Comparison of ENCODE assay signal across 8 cellular contexts in genomic region chr14:93112891-93113677, GRCh38. TPM values are rescaled to one million over a fixed set of nuclear protein-coding genes. Genes with fewer than 3 reads are reported as not detected.
DNase-seq lines count a peak whose midpoint lies in the region; ATAC-seq and TF ChIP-seq lines count a peak whose summit lies in the region.

No MANE protein-coding gene starts in this region.

- H3K27ac Mint-ChIP-seq in activated T-helper 1 cell treated with anti-CD3 and anti-CD28 coated beads, Interleukin-12 subunit alpha, Interleukin-12 subunit beta, Interleukin-2, Interleukin-4 antibody, amounts not matched to agents 30 ng/mL and 10 ng/mL and 1 ng/mL, durations not matched to agents 14 hours and 24 hours and 36 hours, result peak overlapping the region; percentile 86
- peak overlapping the region; percentile 35 to 87 (median 61) for H3K27ac Mint-ChIP-seq in nephron

- peak overlapping the region; percentile 88 for H3K4me3 Mint-ChIP-seq in activated T-helper 1 cell treated with anti-CD3 and anti-CD28 coated beads, Interleukin-12 subunit alpha, Interleukin-12 subunit beta, Interleukin-2, Interleukin-4 antibody, amounts not matched to agents 30 ng/mL and 10 ng/mL and 1 ng/mL, durations not matched to agents 14 hours and 24 hours and 36 hours
- peak overlapping the region; percentile 90 to 97 (median 92) for H3K4me3 Mint-ChIP-seq in nephron

- H3K27me3 Mint-ChIP-seq in activated T-helper 1 cell treated with anti-CD3 and anti-CD28 coated beads, Interleukin-12 subunit alpha, Interleukin-12 subunit beta, Interleukin-2, Interleukin-4 antibody, amounts not matched to agents 30 ng/mL and 10 ng/mL and 1 ng/mL, durations not matched to agents 14 hours and 24 hours and 36 hours (ENCODE audit: insufficient read depth), result peaks cover 1% of the 10 kb centered on the region
- H3K27me3 Mint-ChIP-seq in nephron (ENCODE audit: low read depth), result no peaks in the 10 kb centered on the region

- H3K4me1 Mint-ChIP-seq in activated T-helper 1 cell treated with anti-CD3 and anti-CD28 coated beads, Interleukin-12 subunit alpha, Interleukin-12 subunit beta, Interleukin-2, Interleukin-4 antibody, amounts not matched to agents 30 ng/mL and 10 ng/mL and 1 ng/mL, durations not matched to agents 14 hours and 24 hours and 36 hours (ENCODE audit: low read depth), result peaks cover 38% of the 10 kb centered on the region
- H3K4me1 Mint-ChIP-seq in nephron, result peaks cover 18% of the 10 kb centered on the region

- peaks cover 9% of the 10 kb centered on the region for H3K4me1 ChIP-seq in Panc1 (ENCODE audit: control insufficient read depth, insufficient read depth, low read length)

- peak overlapping the region in 1 of 2 experiments; percentile 23; a peak in 1 of 4 replicates for H3K4me3 ChIP-seq in Panc1 (ENCODE audit: low read depth in 2 of 2, low read length in 2 of 2)
- peak overlapping the region; percentile 53 for H3K4me3 ChIP-seq in fibroblast of the aortic adventitia (ENCODE audit: low read depth, low read length)

- TSS peak; percentile 64 for BruUV-seq in Panc1 (replicated peaks; lab: Mats Ljungman, UMichigan)

- in situ Hi-C loops in Panc1 (cut with HindIII; ENCODE audit: low pct_unique_long_range_greater_than_20kb, low sequenced_read_pairs), result no loop called here

- intact Hi-C loops in Panc1 (cut with micrococcal nuclease; ENCODE audit: unreplicated experiment), result loop anchor here (1.0 kb wide), 1 partner anchor 26 kb away; no protein-coding TSS in a partner anchor
- intact Hi-C loops in activated T-helper 1 cell treated with anti-CD3 and anti-CD28 coated beads, Interleukin-12 subunit alpha, Interleukin-12 subunit beta, Interleukin-2, Interleukin-4 antibody, amounts not matched to agents 30 ng/mL and 10 ng/mL and 1 ng/mL, durations not matched to agents 14 hours and 24 hours and 36 hours (cut with micrococcal nuclease), result loop anchor here (1.0 to 5.0 kb wide), 9 partner anchors 10 to 1069 kb away; partner anchors contain the start of genes BTBD7, GON7 and UBR7

- DNase-seq in DMS79 treated with DMSO at 0.1 percent for 48 hours (lab: John Stamatoyannopoulos, UW) (peak; percentile 88), HuH-7 (ENCODE audit: low spot score) (peak; percentile 63), Panc1 (ENCODE audit: low read depth, low spot score) (peak; percentile 45), fibroblast of the aortic adventitia (ENCODE audit: low read depth) (peak; percentile 89)
- peak; percentile 56 for DNase-seq in activated T-helper 1 cell treated with anti-CD3 and anti-CD28 coated beads, Interleukin-12 subunit alpha, Interleukin-12 subunit beta, Interleukin-2, Interleukin-4 antibody, amounts not matched to agents 30 ng/mL and 10 ng/mL and 1 ng/mL, durations not matched to agents 14 hours and 24 hours and 36 hours (ENCODE audit: low spot score)
- peak; percentile 70 for DNase-seq in stimulated activated naive CD4-positive, alpha-beta T cell treated with Interleukin-2 at 50 U/mL for 16 hours (lab: John Stamatoyannopoulos, UW)

- TF ChIP-seq CTCF in Panc1 (IDR thresholded peaks at IDR 0.05) (peak; percentile 81), fibroblast of the aortic adventitia (IDR thresholded peaks at IDR 0.05; ENCODE audit: insufficient read depth, low read length) (peak; percentile 70), nephron (IDR thresholded peaks at IDR 0.05; ENCODE audit: unreplicated experiment in 3 of 3) (peak; percentile 74 to 83 (median 77))

- CTCF ChIA-PET in Panc1 (lab: Charles Lee), result interaction anchor here (0.5 to 2.3 kb wide), 10 partner anchors 11 to 157 kb away, joined by 3 to 22 read pairs (median 6); partner anchors contain the start of genes GON7 and UBR7

- no peaks in the 10 kb centered on the region for H3K27me3 ChIP-seq in Panc1 (ENCODE audit: control insufficient read depth, insufficient read depth, low read length)

- ATAC-seq in Panc1 (peak; percentile 46), HG03095 (IDR thresholded peaks at IDR 0.05; ENCODE audit: unreplicated experiment) (no peak)

- POLR2A ChIA-PET in Panc1 (lab: Charles Lee), result no interaction called here

- H3K27ac ChIP-seq in Panc1 (ENCODE audit: low read length), result peak overlapping the region; percentile 44; the same call in 1 of the 2 replicates

- H3K36me3 ChIP-seq in Panc1 (ENCODE audit: control insufficient read depth, insufficient read depth, low read length), result no peaks in the 10 kb centered on the region

- no peaks in the 10 kb centered on the region for H3K9me3 Mint-ChIP-seq in activated T-helper 1 cell treated with anti-CD3 and anti-CD28 coated beads, Interleukin-12 subunit alpha, Interleukin-12 subunit beta, Interleukin-2, Interleukin-4 antibody, amounts not matched to agents 30 ng/mL and 10 ng/mL and 1 ng/mL, durations not matched to agents 14 hours and 24 hours and 36 hours
- no peaks in the 10 kb centered on the region for H3K9me3 Mint-ChIP-seq in nephron

- H3K9me3 ChIP-seq in Panc1 (ENCODE audit: control insufficient read depth, insufficient read depth, low read depth, low read length), result no peaks in the 10 kb centered on the region

- H3K36me3 Mint-ChIP-seq in activated T-helper 1 cell treated with anti-CD3 and anti-CD28 coated beads, Interleukin-12 subunit alpha, Interleukin-12 subunit beta, Interleukin-2, Interleukin-4 antibody, amounts not matched to agents 30 ng/mL and 10 ng/mL and 1 ng/mL, durations not matched to agents 14 hours and 24 hours and 36 hours (ENCODE audit: low read depth), result peaks cover 2% of the 10 kb centered on the region
- no peaks in the 10 kb centered on the region for H3K36me3 Mint-ChIP-seq in nephron (ENCODE audit: low read depth)

RNA-seq across cellular contexts. Expression of gene ITPK1, which starts 2.6 kb away (rescaled TPM):
- total RNA-seq in Panc1 (2021; ENCODE audit: unreplicated experiment) (25.9 TPM), fibroblast of the aortic adventitia (ENCODE audit: low replicate concordance) (3.7 and 20.1 TPM in 2 replicates)
- polyA plus RNA-seq in Panc1 (2012; ENCODE audit: insufficient read length), result 30.2 TPM
- total RNA-seq in activated T-helper 1 cell treated with anti-CD3 and anti-CD28 coated beads, Interleukin-12 subunit alpha, Interleukin-12 subunit beta, Interleukin-2, Interleukin-4 antibody, amounts not matched to agents 30 ng/mL and 10 ng/mL and 1 ng/mL, durations not matched to agents 14 hours and 24 hours and 36 hours, result 71.0 and 77.3 TPM in 2 replicates
